In genomic region chr4:61662362-61662761, GRCh38 we compare ENCODE assay signal across 1 cellular context.
TF ChIP-seq lines count a peak whose summit lies in the region.

No MANE protein-coding gene starts in this region.

TF ChIP-seq in HepG2, 621 proteins besides CTCF, POLR2A, EP300 and RAD21 (continued from another document):
- TF ChIP-seq AHDC1 (CRISPR knock-in tag; IDR thresholded peaks at IDR 0.05; ENCODE audit: borderline replicate concordance) (no peak), TFE3 (CRISPR knock-in tag; IDR thresholded peaks at IDR 0.05) (no peak), E2F2 (CRISPR knock-in tag; IDR thresholded peaks at IDR 0.05; ENCODE audit: borderline replicate concordance) (no peak), ZNF691 (CRISPR knock-in tag; IDR thresholded peaks at IDR 0.05; ENCODE audit: borderline replicate concordance, low read depth) (no peak), ARID3A (IDR thresholded peaks at IDR 0.05; ENCODE audit: low read depth, low read length) (no peak), RNF2 (conservative IDR thresholded peaks at IDR 0.05; ENCODE audit: low read depth) (no peak), CREM (IDR thresholded peaks at IDR 0.05) (no peak), CREM (CRISPR knock-in tag; IDR thresholded peaks at IDR 0.05) (no peak), ZNF660 (CRISPR knock-in tag; IDR thresholded peaks at IDR 0.05; ENCODE audit: borderline replicate concordance, low read depth) (no peak), GMEB1 (CRISPR knock-in tag; IDR thresholded peaks at IDR 0.05; ENCODE audit: borderline replicate concordance) (no peak), MAFG (CRISPR knock-in tag; IDR thresholded peaks at IDR 0.05) (no peak), MED13 (CRISPR knock-in tag; IDR thresholded peaks at IDR 0.05) (no peak)
